8 cellular contexts compared by ENCODE assay signal in the genomic region with DNA sequence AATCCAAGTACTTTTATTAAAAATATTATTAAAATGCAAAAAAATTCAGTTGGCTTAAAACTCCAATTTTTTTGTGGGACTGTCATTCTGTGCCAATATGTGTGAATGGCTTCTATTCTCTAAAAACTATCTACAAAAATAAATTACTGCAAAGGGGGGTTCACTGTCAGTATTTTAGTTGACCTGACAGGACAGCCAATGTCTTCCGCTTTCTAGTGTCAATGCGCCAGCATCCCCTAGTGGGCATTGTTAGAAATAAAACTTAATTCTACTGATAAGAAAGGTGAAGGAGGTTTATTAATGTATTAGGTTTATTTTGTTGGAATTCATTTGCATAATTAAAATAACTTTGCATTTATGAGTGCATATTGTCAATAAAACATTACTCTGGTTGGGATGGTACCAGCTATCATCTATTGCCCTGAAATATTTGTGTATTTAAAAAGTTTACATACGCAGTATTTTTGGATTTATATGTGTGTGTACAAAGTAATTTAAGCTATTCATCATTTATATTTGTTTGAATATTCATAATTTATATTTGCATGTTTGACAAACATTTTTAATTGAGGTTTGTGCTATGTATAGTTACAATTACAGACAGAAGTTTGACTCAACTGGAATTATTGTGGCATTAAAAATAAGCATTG.
A peak's percentile ranks its signal among the peaks of the same experiment; 100 is the strongest.
DNase-seq lines count a peak whose midpoint lies in the region; ATAC-seq, FAIRE-seq and TF ChIP-seq lines count a peak whose summit lies in the region.

No MANE protein-coding gene starts in this region.

- H3K4me1 ChIP-seq in Peyer's patch (no peaks in the 10 kb centered on the region), endodermal cell (ENCODE audit: control insufficient read depth, insufficient read depth, low read length) (no peaks in the 10 kb centered on the region), pancreas (no peaks in the 10 kb centered on the region)

- no peak overlapping the region for H3K4me3 Mint-ChIP-seq in endodermal cell

- H3K4me3 ChIP-seq in Peyer's patch: no peak overlapping the region
- no peak overlapping the region for H3K4me3 ChIP-seq in endodermal cell (ENCODE audit: low read length)
- H3K4me3 ChIP-seq in pancreas: no peak overlapping the region

- no peak for TF ChIP-seq POLR2A in Peyer's patch (IDR thresholded peaks at IDR 0.05)

- H3K9me3 ChIP-seq in Peyer's patch (no peaks in the 10 kb centered on the region), endodermal cell (ENCODE audit: control insufficient read depth, low read length) (no peaks in the 10 kb centered on the region), pancreas (no peaks in the 10 kb centered on the region)

- no peaks in the 10 kb centered on the region for H3K27me3 ChIP-seq in Peyer's patch
- no peaks in the 10 kb centered on the region for H3K27me3 ChIP-seq in endodermal cell (ENCODE audit: control insufficient read depth, insufficient read depth, low read length, poor library complexity, severe bottlenecking)
- H3K27me3 ChIP-seq in pancreas: peaks cover 0 to 4% (median 0%) of the 10 kb centered on the region in 4 donors

- H3K36me3 ChIP-seq in Peyer's patch (no peaks in the 10 kb centered on the region), endodermal cell (ENCODE audit: control insufficient read depth, insufficient read depth, low read length) (no peaks in the 10 kb centered on the region), pancreas (no peaks in the 10 kb centered on the region)

- H3K9ac ChIP-seq in endodermal cell (ENCODE audit: extremely low read depth, low read length, poor library complexity, severe bottlenecking): no peak overlapping the region

- DNase-seq in NCI-H1092 treated with DMSO at 0.1 percent for 48 hours (lab: John Stamatoyannopoulos, UW) (peak; percentile 53), NCI-H1092 (lab: John Stamatoyannopoulos, UW) (no peak), Peyer's patch (no peak), endodermal cell (peak; percentile 63), pancreas (no peak), RCC 7860 (ENCODE audit: low spot score) (no peak), NCI-H446 treated with DMSO at 0.1 percent for 48 hours (lab: John Stamatoyannopoulos, UW) (no peak)

- no peaks in the 10 kb centered on the region for H3K36me3 Mint-ChIP-seq in endodermal cell (ENCODE audit: low read depth)

- WGBS in endodermal cell (ENCODE audit: insufficient coverage in 1 of 2, insufficient read length in 1 of 2), 2 experiments: 38 to 42% methylated on average over 2 of the region's 3 CpGs
- WGBS in pancreas, 2 donors: 77 to 83% methylated on average over 3 of the region's 3 CpGs

- H3K27ac ChIP-seq in Peyer's patch (no peak overlapping the region), endodermal cell (ENCODE audit: low read depth, low read length) (no peak overlapping the region), pancreas (no peak overlapping the region)

- intact Hi-C loops in pancreas (cut with DNase I): no loop called here

- H3K9me3 Mint-ChIP-seq in endodermal cell: no peaks in the 10 kb centered on the region

- FAIRE-seq in pancreas (lab: Jason Lieb, UNC) (no peak), RCC 7860 (lab: Jason Lieb, UNC) (no peak)

- ATAC-seq in HG03175 (IDR thresholded peaks at IDR 0.05; ENCODE audit: unreplicated experiment) (peak; percentile 61), pancreas (no peak)

- TF ChIP-seq CTCF in Peyer's patch (IDR thresholded peaks at IDR 0.05) (peak in 5 of 6 experiments; percentile 34 to 59 (median 47)), endodermal cell (conservative IDR thresholded peaks at IDR 0.05) (peak; percentile 91), pancreas (IDR thresholded peaks at IDR 0.05) (peak in 3 of 4 donors; percentile 5 to 49 (median 41))

- H3K27ac Mint-ChIP-seq in endodermal cell: no peak overlapping the region

- H3K4me1 Mint-ChIP-seq in endodermal cell: no peaks in the 10 kb centered on the region

- H3K27me3 Mint-ChIP-seq in endodermal cell (ENCODE audit: insufficient read depth): peaks cover 2% of the 10 kb centered on the region

Comparison
In these comparisons a context has a peak if more than half of its experiments do, and no peak if none do; other contexts are left out.
1. DNase-seq: peak in NCI-H1092 treated with DMSO at 0.1 percent for 48 hours (single experiment) and endodermal cell (single experiment); none in NCI-H1092 (single experiment), Peyer's patch (0 of 3), pancreas (0 of 6), RCC 7860 (single experiment) and NCI-H446 treated with DMSO at 0.1 percent for 48 hours (single experiment).
2. CTCF ChIP-seq: peak in every context shown above with its lines; median percentile 91 in endodermal cell; 47 in Peyer's patch; 41 in pancreas.